29 cellular contexts compared by ENCODE assay signal in genomic region chr1:9422921-9423505, GRCh38.
DNase-seq lines count a peak whose midpoint lies in the region; ATAC-seq and TF ChIP-seq lines count a peak whose summit lies in the region.
"Had no signal": no experiment of that assay in that cellular context is flagged by ENCODE, and none has a peak within 500 bp of the region (broad histone marks: within the 10 kb centered on the region; RNA-seq: fewer than 3 reads in every experiment).

No MANE protein-coding gene starts in this region.

- peaks cover 21% of the 10 kb centered on the region for H3K27me3 Mint-ChIP-seq in activated T-cell treated with anti-CD3 and anti-CD28 coated beads, Interleukin-2, amount 50 U/mL, for 24 hours
- H3K27me3 Mint-ChIP-seq: stimulated activated memory B cell treated with anti-CD40 and anti-IgM and Interleukin-4, amounts not matched to agents 10 μg/mL and 1 μg/mL and 100 μg/mL, for 72 hours had no signal

- ATAC-seq in GM18519 (IDR thresholded peaks at IDR 0.05; ENCODE audit: low FRiP score, unreplicated experiment), result no peak
- ATAC-seq: activated naive CD8-positive, alpha-beta T cell treated with anti-CD3 and anti-CD28 coated beads, Interleukin-2, amount 50 U/mL, for 24 hours; activated T-cell treated with anti-CD3 and anti-CD28 coated beads, Interleukin-2, amount 50 U/mL, for 4 hours; HCT116; stimulated activated memory B cell treated with anti-CD40 and anti-IgM and Interleukin-4, amounts not matched to agents 10 μg/mL and 1 μg/mL and 100 μg/mL, for 72 hours had no signal

- no peak overlapping the region for H3K27ac Mint-ChIP-seq in activated T-cell treated with anti-CD3 and anti-CD28 coated beads, Interleukin-2, amount 50 U/mL, for 24 hours
- H3K27ac Mint-ChIP-seq: activated CD4-positive, alpha-beta T cell treated with anti-CD3 and anti-CD28 coated beads, Interleukin-2, amount 10 ng/mL, durations not matched to agents 24 days and 14 days; activated naive CD8-positive, alpha-beta T cell treated with anti-CD3 and anti-CD28 coated beads, Interleukin-2, amount 50 U/mL, for 24 hours; dendritic cell treated with granulocyte-macrophage colony-stimulating factor and Interleukin-4, amounts not matched to agents 40 ng/mL and 50 ng/mL, for 4 days; stimulated activated memory B cell treated with anti-CD40 and anti-IgM and Interleukin-4, amounts not matched to agents 10 μg/mL and 1 μg/mL and 100 μg/mL, for 72 hours; T-helper 2 cell treated with Interferon-gamma antibody and Interleukin-4, amounts not matched to agents 5 μg/mL and 100 μg/mL, for 36 hours had no signal

- no peak overlapping the region for H3K4me3 Mint-ChIP-seq in activated T-cell treated with anti-CD3 and anti-CD28 coated beads, Interleukin-2, amount 50 U/mL, for 24 hours
- H3K4me3 Mint-ChIP-seq: activated CD4-positive, alpha-beta T cell treated with anti-CD3 and anti-CD28 coated beads, Interleukin-2, amount 10 ng/mL, durations not matched to agents 24 days and 14 days; activated naive CD8-positive, alpha-beta T cell treated with anti-CD3 and anti-CD28 coated beads, Interleukin-2, amount 50 U/mL, for 24 hours; activated T-cell treated with anti-CD3 and anti-CD28 coated beads, Interleukin-2, amount 50 U/mL, for 4 hours; CD4-positive, alpha-beta memory T cell; dendritic cell treated with granulocyte-macrophage colony-stimulating factor and Interleukin-4, amounts not matched to agents 40 ng/mL and 50 ng/mL, for 4 days; neural crest cell; stimulated activated memory B cell treated with anti-CD40 and anti-IgM and Interleukin-4, amounts not matched to agents 10 μg/mL and 1 μg/mL and 100 μg/mL, for 72 hours; T-helper 2 cell treated with Interferon-gamma antibody and Interleukin-4, amounts not matched to agents 5 μg/mL and 100 μg/mL, for 36 hours had no signal

- DNase-seq in GM12865 (ENCODE audit: low read depth) (peak; percentile 36), NCI-H2171 treated with DMSO at 0.1 percent for 48 hours (lab: John Stamatoyannopoulos, UW) (peak; percentile 99), retina (peak; percentile 31), AG08395 (ENCODE audit: low spot score) (no peak)
- no peak for DNase-seq in activated T-cell treated with anti-CD3 and anti-CD28 coated beads, Interleukin-2, amount 50 U/mL, for 24 hours
- DNase-seq: activated CD4-positive, alpha-beta T cell treated with anti-CD3 and anti-CD28 coated beads, Interleukin-2, amount 10 ng/mL, durations not matched to agents 24 days and 14 days; activated gamma-delta T cell treated with Interleukin-2 at 50 U/mL for 16 hours; activated naive CD8-positive, alpha-beta T cell treated with anti-CD3 and anti-CD28 coated beads, Interleukin-2, amount 50 U/mL, for 24 hours; activated T-cell treated with anti-CD3 and anti-CD28 coated beads, Interleukin-2, amount 50 U/mL, for 4 hours; caudate nucleus; CD4-positive, alpha-beta memory T cell; DMS153; esophagus squamous epithelium; foreskin melanocyte; KBM-7; MM.1S; NCI-H1417 treated with DMSO at 0.1 percent for 48 hours; NCI-H2107; NCI-H526; sigmoid colon; stimulated activated CD4-positive, alpha-beta T cell treated with anti-CD3 and anti-CD28 coated beads, Interleukin-4, amount 100 ng/mL, for 4 hours had no signal

- peaks cover 49% of the 10 kb centered on the region for H3K4me1 Mint-ChIP-seq in activated T-cell treated with anti-CD3 and anti-CD28 coated beads, Interleukin-2, amount 50 U/mL, for 24 hours (ENCODE audit: low read depth)
- H3K4me1 Mint-ChIP-seq: neural crest cell had no signal

- H3K36me3 Mint-ChIP-seq in activated T-cell treated with anti-CD3 and anti-CD28 coated beads, Interleukin-2, amount 50 U/mL, for 24 hours (ENCODE audit: low read depth), result no peaks in the 10 kb centered on the region
- H3K36me3 Mint-ChIP-seq: stimulated activated memory B cell treated with anti-CD40 and anti-IgM and Interleukin-4, amounts not matched to agents 10 μg/mL and 1 μg/mL and 100 μg/mL, for 72 hours had no signal

- H3K4me3 ChIP-seq in GM12865 (ENCODE audit: low read depth, low read length), result no peak overlapping the region
- H3K4me3 ChIP-seq: esophagus squamous epithelium, lung, sigmoid colon had no signal

- no peak for TF ChIP-seq CTCF in GM12865 (IDR thresholded peaks at IDR 0.05; ENCODE audit: insufficient read depth, low read depth, low read length, missing control alignments)

- TF ChIP-seq POLR2A in Raji (IDR thresholded peaks at IDR 0.05; ENCODE audit: insufficient read depth, low read depth, low read length), result peak; percentile 37; the same call in 1 of the 2 replicates

- no peaks in the 10 kb centered on the region for H3K9me3 Mint-ChIP-seq in activated T-cell treated with anti-CD3 and anti-CD28 coated beads, Interleukin-2, amount 50 U/mL, for 24 hours
- H3K9me3 Mint-ChIP-seq: activated CD4-positive, alpha-beta T cell treated with anti-CD3 and anti-CD28 coated beads, Interleukin-2, amount 10 ng/mL, durations not matched to agents 24 days and 14 days; activated naive CD8-positive, alpha-beta T cell treated with anti-CD3 and anti-CD28 coated beads, Interleukin-2, amount 50 U/mL, for 24 hours; activated T-cell treated with anti-CD3 and anti-CD28 coated beads, Interleukin-2, amount 50 U/mL, for 4 hours; CD4-positive, alpha-beta memory T cell; dendritic cell treated with granulocyte-macrophage colony-stimulating factor and Interleukin-4, amounts not matched to agents 40 ng/mL and 50 ng/mL, for 4 days; neural crest cell; stimulated activated memory B cell treated with anti-CD40 and anti-IgM and Interleukin-4, amounts not matched to agents 10 μg/mL and 1 μg/mL and 100 μg/mL, for 72 hours; T-helper 2 cell treated with Interferon-gamma antibody and Interleukin-4, amounts not matched to agents 5 μg/mL and 100 μg/mL, for 36 hours had no signal

Comparison
In these comparisons a context has a peak if more than half of its experiments do, and no peak if none do; other contexts are left out.
1. DNase-seq: peak in GM12865 (single experiment), NCI-H2171 treated with DMSO at 0.1 percent for 48 hours (single experiment) and retina (single experiment); none in AG08395 (single experiment) and activated T-cell treated with anti-CD3 and anti-CD28 coated beads, Interleukin-2, amount 50 U/mL, for 24 hours (single experiment).